ENCODE assay signal across 8 cellular contexts in the genomic region with DNA sequence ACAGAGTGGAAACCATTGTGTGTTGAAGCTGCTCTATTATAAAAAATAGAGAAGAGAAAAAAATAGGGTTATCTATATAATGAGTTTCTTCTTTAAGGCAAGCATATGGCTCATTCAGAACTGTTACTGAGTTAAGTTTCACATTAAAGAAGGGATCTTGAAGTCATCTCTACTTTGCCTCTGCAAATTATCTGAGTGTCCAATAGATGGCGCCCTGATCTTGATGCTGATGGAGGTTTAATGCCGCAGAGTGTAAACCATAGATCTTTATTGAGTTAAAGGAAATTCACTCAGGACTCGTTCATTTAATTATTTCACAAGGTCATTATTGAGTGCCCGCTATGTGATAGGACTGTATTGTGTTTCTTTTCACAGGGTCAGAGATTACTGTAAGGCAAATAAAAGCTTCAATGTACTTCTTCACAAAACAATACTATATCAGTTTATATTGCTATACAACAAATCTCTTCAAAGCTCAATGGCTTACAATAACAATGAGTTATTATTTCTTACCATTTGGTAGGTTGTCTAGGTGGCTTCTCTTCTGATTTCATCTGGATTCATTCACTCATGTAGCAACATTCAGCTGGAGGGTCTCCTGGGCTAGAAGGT.
DNase-seq lines count a peak whose midpoint lies in the region; ATAC-seq, FAIRE-seq and TF ChIP-seq lines count a peak whose summit lies in the region.

No MANE protein-coding gene starts in this region.

- POLR2A ChIA-PET in K562 (lab: Yijun Ruan, JAX) = interaction anchor here (0.6 kb wide), 1 partner anchor 12 kb away, joined by 3 read pairs; no protein-coding TSS in a partner anchor

- no peaks in the 10 kb centered on the region for H3K4me1 Mint-ChIP-seq in activated T-cell treated with anti-CD3 and anti-CD28 coated beads, Interleukin-2, amount 50 U/mL, for 24 hours (ENCODE audit: low read depth)

- H3K79me2 ChIP-seq in K562 (ENCODE audit: control insufficient read depth, insufficient read depth, low read length) = no peaks in the 10 kb centered on the region

- TF ChIP-seq RAD21 in K562 (CRISPR knock-in tag; conservative IDR thresholded peaks at IDR 0.05 in 1 of 2, IDR thresholded peaks at IDR 0.05 in 1 of 2) = peak; percentile 23 to 61; a peak in 3 of 4 replicates

- H3K27me3 Mint-ChIP-seq in activated T-cell treated with anti-CD3 and anti-CD28 coated beads, Interleukin-2, amount 50 U/mL, for 24 hours = no peaks in the 10 kb centered on the region

- H3K27ac Mint-ChIP-seq in activated T-cell treated with anti-CD3 and anti-CD28 coated beads, Interleukin-2, amount 50 U/mL, for 24 hours = no peak overlapping the region

- BruUV-seq in K562 (replicated peaks; lab: Mats Ljungman, UMichigan) = no TSS peak

- H3K4me3 ChIP-seq in K562 = no peak overlapping the region
- H3K4me3 ChIP-seq in lower lobe of right lung = no peak overlapping the region

- CTCF ChIA-PET in K562 (lab: Yijun Ruan, JAX; ENCODE audit: low intra/inter-chr PET ratio) = no interaction called here

- no peaks in the 10 kb centered on the region for H3K9me3 ChIP-seq in K562 (replicated peaks; ENCODE audit: control insufficient read depth, insufficient read depth, low read depth, low read length)
- no peaks in the 10 kb centered on the region for H3K9me3 ChIP-seq in lower lobe of right lung

- H2AFZ ChIP-seq in K562 (ENCODE audit: low read depth, low read length) = no peak overlapping the region

- H4K20me1 ChIP-seq in K562 (replicated peaks; ENCODE audit: control insufficient read depth, insufficient read depth, low read length) = no peaks in the 10 kb centered on the region

- H3K4me2 ChIP-seq in K562 (ENCODE audit: insufficient read depth, low read length) = no peak overlapping the region

- in situ Hi-C loops in K562 (cut with MboI) = no loop called here

- no peaks in the 10 kb centered on the region for H3K36me3 ChIP-seq in K562 (ENCODE audit: control insufficient read depth, insufficient read depth, low read length)
- H3K36me3 ChIP-seq in lower lobe of right lung = no peaks in the 10 kb centered on the region

- peak; percentile 69 for ATAC-seq in GM19455 (IDR thresholded peaks at IDR 0.05; ENCODE audit: unreplicated experiment)
- peak; percentile 71 for ATAC-seq in K562
- no peak for ATAC-seq in lower lobe of right lung
- ATAC-seq in HG03139 (IDR thresholded peaks at IDR 0.05; ENCODE audit: unreplicated experiment) = no peak

- 0% methylated on average over 4 of the region's 4 CpGs for WGBS in K562 (ENCODE audit: insufficient coverage, low coverage, missing lambda C conversion rate)

- H3K9ac ChIP-seq in K562 (ENCODE audit: insufficient read depth in 1 of 2, low read depth in 2 of 2, low read length in 2 of 2) = no peak overlapping the region

- H3K27ac ChIP-seq in K562 (ENCODE audit: extremely low read depth, low read depth, low read length) (no peak overlapping the region), lower lobe of right lung (no peak overlapping the region)

- DNase-seq in D721Med (ENCODE audit: insufficient read length, low spot score) (no peak), NAMALWA (ENCODE audit: low spot score) (peak; percentile 60), K562 (ENCODE audit: extremely low read depth in 1 of 4, low spot score in 3 of 4) (peak; percentile 9 to 30 (median 12)), lower lobe of right lung (no peak), HuH-7.5 (ENCODE audit: low spot score) (no peak)
- DNase-seq in activated T-cell treated with anti-CD3 and anti-CD28 coated beads, Interleukin-2, amount 50 U/mL, for 24 hours = no peak

- H3K27me3 ChIP-seq in K562 (ENCODE audit: control insufficient read depth in 2 of 2, insufficient read depth in 2 of 2, low read length in 2 of 2) (no peaks in the 10 kb centered on the region), lower lobe of right lung (ENCODE audit: low read depth) (no peaks in the 10 kb centered on the region)

- H3K4me1 ChIP-seq in K562 (replicated peaks in 1 of 2; ENCODE audit: control insufficient read depth in 2 of 2, insufficient read depth in 2 of 2, low read length in 2 of 2) = no peaks in the 10 kb centered on the region
- H3K4me1 ChIP-seq in lower lobe of right lung = no peaks in the 10 kb centered on the region

- H3K9me1 ChIP-seq in K562 (ENCODE audit: control insufficient read depth, insufficient read depth, low read length) = no peaks in the 10 kb centered on the region

- no peak for TF ChIP-seq EP300 in K562 (IDR thresholded peaks at IDR 0.05; ENCODE audit: low read length)

- FAIRE-seq in D721Med (lab: Jason Lieb, UNC) = no peak
- FAIRE-seq in K562 (lab: Jason Lieb, UNC) = peak; percentile 46

- H3K9me3 Mint-ChIP-seq in activated T-cell treated with anti-CD3 and anti-CD28 coated beads, Interleukin-2, amount 50 U/mL, for 24 hours = peaks cover 6% of the 10 kb centered on the region

- TF ChIP-seq POLR2A in K562 (conservative IDR thresholded peaks at IDR 0.05) = no peak

- TF ChIP-seq CTCF in D721Med (IDR thresholded peaks at IDR 0.05; ENCODE audit: insufficient read depth, missing control alignments) = peak; percentile 79
- peak; percentile 37 to 62 (median 48); a peak in 5 of 6 replicates for TF ChIP-seq CTCF in K562 (IDR thresholded peaks at IDR 0.05 in 2 of 3, conservative IDR thresholded peaks at IDR 0.05 in 1 of 3; ENCODE audit: insufficient read depth in 2 of 3, low read depth in 1 of 3, low read length in 3 of 3)
- TF ChIP-seq CTCF in lower lobe of right lung (IDR thresholded peaks at IDR 0.05) = peak; percentile 48

- intact Hi-C loops in K562 (cut with micrococcal nuclease) (loop anchor here (5.0 kb wide), 1 partner anchor 117 kb away; no protein-coding TSS in a partner anchor), lower lobe of right lung (cut with DNase I) (no loop called here)

- H3K4me3 Mint-ChIP-seq in activated T-cell treated with anti-CD3 and anti-CD28 coated beads, Interleukin-2, amount 50 U/mL, for 24 hours = no peak overlapping the region

- no peaks in the 10 kb centered on the region for H3K36me3 Mint-ChIP-seq in activated T-cell treated with anti-CD3 and anti-CD28 coated beads, Interleukin-2, amount 50 U/mL, for 24 hours (ENCODE audit: low read depth)

TF ChIP-seq in K562, 482 proteins besides CTCF, POLR2A, EP300 and RAD21 (continues in another document):
- no peak for TF ChIP-seq E2F3 (CRISPR knock-in tag; IDR thresholded peaks at IDR 0.05)
- TF ChIP-seq, protein P1, sequence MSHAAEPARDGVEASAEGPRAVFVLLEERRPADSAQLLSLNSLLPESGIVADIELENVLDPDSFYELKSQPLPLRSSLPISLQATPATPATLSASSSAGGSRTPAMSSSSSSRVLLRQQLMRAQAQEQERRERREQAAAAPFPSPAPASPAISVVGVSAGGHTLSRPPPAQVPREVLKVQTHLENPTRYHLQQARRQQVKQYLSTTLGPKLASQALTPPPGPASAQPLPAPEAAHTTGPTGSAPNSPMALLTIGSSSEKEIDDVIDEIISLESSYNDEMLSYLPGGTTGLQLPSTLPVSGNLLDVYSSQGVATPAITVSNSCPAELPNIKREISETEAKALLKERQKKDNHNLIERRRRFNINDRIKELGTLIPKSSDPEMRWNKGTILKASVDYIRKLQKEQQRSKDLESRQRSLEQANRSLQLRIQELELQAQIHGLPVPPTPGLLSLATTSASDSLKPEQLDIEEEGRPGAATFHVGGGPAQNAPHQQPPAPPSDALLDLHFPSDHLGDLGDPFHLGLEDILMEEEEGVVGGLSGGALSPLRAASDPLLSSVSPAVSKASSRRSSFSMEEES (CRISPR knock-in tag; IDR thresholded peaks at IDR 0.05) = no peak
- TF ChIP-seq, protein P2, sequence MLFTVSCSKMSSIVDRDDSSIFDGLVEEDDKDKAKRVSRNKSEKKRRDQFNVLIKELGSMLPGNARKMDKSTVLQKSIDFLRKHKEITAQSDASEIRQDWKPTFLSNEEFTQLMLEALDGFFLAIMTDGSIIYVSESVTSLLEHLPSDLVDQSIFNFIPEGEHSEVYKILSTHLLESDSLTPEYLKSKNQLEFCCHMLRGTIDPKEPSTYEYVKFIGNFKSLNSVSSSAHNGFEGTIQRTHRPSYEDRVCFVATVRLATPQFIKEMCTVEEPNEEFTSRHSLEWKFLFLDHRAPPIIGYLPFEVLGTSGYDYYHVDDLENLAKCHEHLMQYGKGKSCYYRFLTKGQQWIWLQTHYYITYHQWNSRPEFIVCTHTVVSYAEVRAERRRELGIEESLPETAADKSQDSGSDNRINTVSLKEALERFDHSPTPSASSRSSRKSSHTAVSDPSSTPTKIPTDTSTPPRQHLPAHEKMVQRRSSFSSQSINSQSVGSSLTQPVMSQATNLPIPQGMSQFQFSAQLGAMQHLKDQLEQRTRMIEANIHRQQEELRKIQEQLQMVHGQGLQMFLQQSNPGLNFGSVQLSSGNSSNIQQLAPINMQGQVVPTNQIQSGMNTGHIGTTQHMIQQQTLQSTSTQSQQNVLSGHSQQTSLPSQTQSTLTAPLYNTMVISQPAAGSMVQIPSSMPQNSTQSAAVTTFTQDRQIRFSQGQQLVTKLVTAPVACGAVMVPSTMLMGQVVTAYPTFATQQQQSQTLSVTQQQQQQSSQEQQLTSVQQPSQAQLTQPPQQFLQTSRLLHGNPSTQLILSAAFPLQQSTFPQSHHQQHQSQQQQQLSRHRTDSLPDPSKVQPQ (CRISPR knock-in tag; IDR thresholded peaks at IDR 0.05; ENCODE audit: borderline replicate concordance) = no peak
- TF ChIP-seq ZNF644 (tag; IDR thresholded peaks at IDR 0.05; ENCODE audit: low read depth) = no peak
- TF ChIP-seq RFX5 (IDR thresholded peaks at IDR 0.05; ENCODE audit: low read depth, low read length) = no peak
- TF ChIP-seq, protein P3, sequence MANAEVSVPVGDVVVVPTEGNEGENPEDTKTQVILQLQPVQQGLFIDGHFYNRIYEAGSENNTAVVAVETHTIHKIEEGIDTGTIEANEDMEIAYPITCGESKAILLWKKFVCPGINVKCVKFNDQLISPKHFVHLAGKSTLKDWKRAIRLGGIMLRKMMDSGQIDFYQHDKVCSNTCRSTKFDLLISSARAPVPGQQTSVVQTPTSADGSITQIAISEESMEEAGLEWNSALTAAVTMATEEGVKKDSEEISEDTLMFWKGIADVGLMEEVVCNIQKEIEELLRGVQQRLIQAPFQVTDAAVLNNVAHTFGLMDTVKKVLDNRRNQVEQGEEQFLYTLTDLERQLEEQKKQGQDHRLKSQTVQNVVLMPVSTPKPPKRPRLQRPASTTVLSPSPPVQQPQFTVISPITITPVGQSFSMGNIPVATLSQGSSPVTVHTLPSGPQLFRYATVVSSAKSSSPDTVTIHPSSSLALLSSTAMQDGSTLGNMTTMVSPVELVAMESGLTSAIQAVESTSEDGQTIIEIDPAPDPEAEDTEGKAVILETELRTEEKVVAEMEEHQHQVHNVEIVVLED (CRISPR knock-in tag; IDR thresholded peaks at IDR 0.05) = no peak
- no peak for TF ChIP-seq CXXC5 (CRISPR knock-in tag; IDR thresholded peaks at IDR 0.05)

Comparison
In these comparisons a context has a peak if more than half of its experiments do, and no peak if none do; other contexts are left out.
1. DNase-seq: peak in NAMALWA (single experiment) and K562 (4 of 4); none in D721Med (single experiment), lower lobe of right lung (single experiment), HuH-7.5 (single experiment) and activated T-cell treated with anti-CD3 and anti-CD28 coated beads, Interleukin-2, amount 50 U/mL, for 24 hours (single experiment).
2. ATAC-seq: peak in GM19455 (single experiment) and K562 (single experiment); none in lower lobe of right lung (0 of 2) and HG03139 (single experiment).
3. Peak in every context shown above with its lines, with median percentiles within 50 percentile points of each other: CTCF ChIP-seq.